In the genomic region with DNA sequence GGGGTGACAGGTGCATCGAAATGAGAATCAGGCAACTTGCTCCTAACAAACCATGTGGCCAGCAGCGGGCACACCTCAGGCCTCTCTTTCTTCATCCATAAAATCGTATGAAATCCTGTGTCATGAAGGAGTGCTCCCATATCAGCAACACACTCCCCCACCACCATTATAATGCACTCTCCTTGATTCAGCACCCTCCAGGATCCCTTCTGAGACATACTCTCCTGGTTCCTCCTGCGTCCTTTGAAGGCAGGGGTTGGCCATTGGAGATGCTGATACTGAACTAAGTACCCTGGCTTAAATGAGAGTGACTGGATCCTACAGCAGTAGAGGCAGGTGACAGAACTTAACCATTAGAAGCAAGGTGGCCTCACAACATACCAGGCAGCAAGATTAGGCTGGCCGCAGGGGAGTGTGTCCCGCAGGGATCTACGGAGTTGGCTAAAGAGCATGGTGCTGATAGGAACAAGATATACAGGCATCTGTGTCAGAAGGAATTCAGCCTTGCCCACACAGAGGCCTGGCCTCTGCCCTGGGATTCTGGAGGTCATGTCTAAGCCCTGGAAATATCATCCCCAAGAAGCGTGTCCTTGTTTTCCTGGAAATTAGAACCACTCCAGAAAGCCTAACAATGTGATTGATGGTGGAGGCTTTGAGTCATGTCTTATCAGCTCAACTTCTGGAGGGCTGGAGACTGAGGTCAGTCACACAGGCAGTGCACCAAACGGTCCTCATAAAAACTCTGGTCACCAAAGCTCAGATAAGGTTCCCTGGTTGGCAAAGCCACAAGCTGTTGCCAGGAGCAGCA, we compare ENCODE assay signal across 1 cellular context.
TF ChIP-seq lines count a peak whose summit lies in the region.

No MANE protein-coding gene starts in this region.

TF ChIP-seq in K562, 482 proteins besides CTCF, POLR2A, EP300 and RAD21 (continued from another document and continues in another):
- TF ChIP-seq, protein P1, sequence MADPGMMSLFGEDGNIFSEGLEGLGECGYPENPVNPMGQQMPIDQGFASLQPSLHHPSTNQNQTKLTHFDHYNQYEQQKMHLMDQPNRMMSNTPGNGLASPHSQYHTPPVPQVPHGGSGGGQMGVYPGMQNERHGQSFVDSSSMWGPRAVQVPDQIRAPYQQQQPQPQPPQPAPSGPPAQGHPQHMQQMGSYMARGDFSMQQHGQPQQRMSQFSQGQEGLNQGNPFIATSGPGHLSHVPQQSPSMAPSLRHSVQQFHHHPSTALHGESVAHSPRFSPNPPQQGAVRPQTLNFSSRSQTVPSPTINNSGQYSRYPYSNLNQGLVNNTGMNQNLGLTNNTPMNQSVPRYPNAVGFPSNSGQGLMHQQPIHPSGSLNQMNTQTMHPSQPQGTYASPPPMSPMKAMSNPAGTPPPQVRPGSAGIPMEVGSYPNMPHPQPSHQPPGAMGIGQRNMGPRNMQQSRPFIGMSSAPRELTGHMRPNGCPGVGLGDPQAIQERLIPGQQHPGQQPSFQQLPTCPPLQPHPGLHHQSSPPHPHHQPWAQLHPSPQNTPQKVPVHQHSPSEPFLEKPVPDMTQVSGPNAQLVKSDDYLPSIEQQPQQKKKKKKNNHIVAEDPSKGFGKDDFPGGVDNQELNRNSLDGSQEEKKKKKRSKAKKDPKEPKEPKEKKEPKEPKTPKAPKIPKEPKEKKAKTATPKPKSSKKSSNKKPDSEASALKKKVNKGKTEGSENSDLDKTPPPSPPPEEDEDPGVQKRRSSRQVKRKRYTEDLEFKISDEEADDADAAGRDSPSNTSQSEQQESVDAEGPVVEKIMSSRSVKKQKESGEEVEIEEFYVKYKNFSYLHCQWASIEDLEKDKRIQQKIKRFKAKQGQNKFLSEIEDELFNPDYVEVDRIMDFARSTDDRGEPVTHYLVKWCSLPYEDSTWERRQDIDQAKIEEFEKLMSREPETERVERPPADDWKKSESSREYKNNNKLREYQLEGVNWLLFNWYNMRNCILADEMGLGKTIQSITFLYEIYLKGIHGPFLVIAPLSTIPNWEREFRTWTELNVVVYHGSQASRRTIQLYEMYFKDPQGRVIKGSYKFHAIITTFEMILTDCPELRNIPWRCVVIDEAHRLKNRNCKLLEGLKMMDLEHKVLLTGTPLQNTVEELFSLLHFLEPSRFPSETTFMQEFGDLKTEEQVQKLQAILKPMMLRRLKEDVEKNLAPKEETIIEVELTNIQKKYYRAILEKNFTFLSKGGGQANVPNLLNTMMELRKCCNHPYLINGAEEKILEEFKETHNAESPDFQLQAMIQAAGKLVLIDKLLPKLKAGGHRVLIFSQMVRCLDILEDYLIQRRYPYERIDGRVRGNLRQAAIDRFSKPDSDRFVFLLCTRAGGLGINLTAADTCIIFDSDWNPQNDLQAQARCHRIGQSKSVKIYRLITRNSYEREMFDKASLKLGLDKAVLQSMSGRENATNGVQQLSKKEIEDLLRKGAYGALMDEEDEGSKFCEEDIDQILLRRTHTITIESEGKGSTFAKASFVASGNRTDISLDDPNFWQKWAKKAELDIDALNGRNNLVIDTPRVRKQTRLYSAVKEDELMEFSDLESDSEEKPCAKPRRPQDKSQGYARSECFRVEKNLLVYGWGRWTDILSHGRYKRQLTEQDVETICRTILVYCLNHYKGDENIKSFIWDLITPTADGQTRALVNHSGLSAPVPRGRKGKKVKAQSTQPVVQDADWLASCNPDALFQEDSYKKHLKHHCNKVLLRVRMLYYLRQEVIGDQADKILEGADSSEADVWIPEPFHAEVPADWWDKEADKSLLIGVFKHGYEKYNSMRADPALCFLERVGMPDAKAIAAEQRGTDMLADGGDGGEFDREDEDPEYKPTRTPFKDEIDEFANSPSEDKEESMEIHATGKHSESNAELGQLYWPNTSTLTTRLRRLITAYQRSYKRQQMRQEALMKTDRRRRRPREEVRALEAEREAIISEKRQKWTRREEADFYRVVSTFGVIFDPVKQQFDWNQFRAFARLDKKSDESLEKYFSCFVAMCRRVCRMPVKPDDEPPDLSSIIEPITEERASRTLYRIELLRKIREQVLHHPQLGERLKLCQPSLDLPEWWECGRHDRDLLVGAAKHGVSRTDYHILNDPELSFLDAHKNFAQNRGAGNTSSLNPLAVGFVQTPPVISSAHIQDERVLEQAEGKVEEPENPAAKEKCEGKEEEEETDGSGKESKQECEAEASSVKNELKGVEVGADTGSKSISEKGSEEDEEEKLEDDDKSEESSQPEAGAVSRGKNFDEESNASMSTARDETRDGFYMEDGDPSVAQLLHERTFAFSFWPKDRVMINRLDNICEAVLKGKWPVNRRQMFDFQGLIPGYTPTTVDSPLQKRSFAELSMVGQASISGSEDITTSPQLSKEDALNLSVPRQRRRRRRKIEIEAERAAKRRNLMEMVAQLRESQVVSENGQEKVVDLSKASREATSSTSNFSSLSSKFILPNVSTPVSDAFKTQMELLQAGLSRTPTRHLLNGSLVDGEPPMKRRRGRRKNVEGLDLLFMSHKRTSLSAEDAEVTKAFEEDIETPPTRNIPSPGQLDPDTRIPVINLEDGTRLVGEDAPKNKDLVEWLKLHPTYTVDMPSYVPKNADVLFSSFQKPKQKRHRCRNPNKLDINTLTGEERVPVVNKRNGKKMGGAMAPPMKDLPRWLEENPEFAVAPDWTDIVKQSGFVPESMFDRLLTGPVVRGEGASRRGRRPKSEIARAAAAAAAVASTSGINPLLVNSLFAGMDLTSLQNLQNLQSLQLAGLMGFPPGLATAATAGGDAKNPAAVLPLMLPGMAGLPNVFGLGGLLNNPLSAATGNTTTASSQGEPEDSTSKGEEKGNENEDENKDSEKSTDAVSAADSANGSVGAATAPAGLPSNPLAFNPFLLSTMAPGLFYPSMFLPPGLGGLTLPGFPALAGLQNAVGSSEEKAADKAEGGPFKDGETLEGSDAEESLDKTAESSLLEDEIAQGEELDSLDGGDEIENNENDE (IDR thresholded peaks at IDR 0.05; ENCODE audit: low read depth, low read length): no peak
- TF ChIP-seq NFIC (IDR thresholded peaks at IDR 0.05) (peak; percentile 76), POLR3A (IDR thresholded peaks at IDR 0.05; ENCODE audit: borderline replicate concordance, extremely low read depth, insufficient read depth, insufficient read length) (no peak), TRIM28 (IDR thresholded peaks at IDR 0.05) (no peak), DACH1 (IDR thresholded peaks at IDR 0.05; ENCODE audit: partially characterized antibody) (peak; percentile 16), ZC3H4 (CRISPR knock-in tag; IDR thresholded peaks at IDR 0.05; ENCODE audit: borderline replicate concordance) (no peak), RBM34 (IDR thresholded peaks at IDR 0.05; ENCODE audit: borderline replicate concordance, insufficient read depth, low read length) (no peak), ZNF311 (CRISPR knock-in tag; IDR thresholded peaks at IDR 0.05) (peak; percentile 69), ZNF239 (CRISPR knock-in tag; IDR thresholded peaks at IDR 0.05) (peak; percentile 36; the same call in 1 of the 2 replicates), NR2F6 (CRISPR knock-in tag; IDR thresholded peaks at IDR 0.05) (no peak), COPS2 (conservative IDR thresholded peaks at IDR 0.05) (no peak), TCF7 (IDR thresholded peaks at IDR 0.05; ENCODE audit: borderline replicate concordance) (no peak), HNRNPK (IDR thresholded peaks at IDR 0.05; ENCODE audit: low read depth, low read length, poor library complexity, severe bottlenecking) (no peak), MTF1 (CRISPR knock-in tag; IDR thresholded peaks at IDR 0.05; ENCODE audit: borderline replicate concordance) (no peak), CREM (IDR thresholded peaks at IDR 0.05; ENCODE audit: low read depth) (peak; percentile 51; the same call in 1 of the 2 replicates), NELFE (IDR thresholded peaks at IDR 0.05; ENCODE audit: insufficient read depth, insufficient read length) (no peak), ZNF436 (CRISPR knock-in tag; IDR thresholded peaks at IDR 0.05) (no peak), ELF2 (CRISPR knock-in tag; IDR thresholded peaks at IDR 0.05) (no peak), ZNF324 (CRISPR knock-in tag; IDR thresholded peaks at IDR 0.05) (no peak), CBX3 (IDR thresholded peaks at IDR 0.05; ENCODE audit: borderline replicate concordance in 1 of 2, low read length in 2 of 2) (no peak), ZNF785 (CRISPR knock-in tag; IDR thresholded peaks at IDR 0.05) (no peak), BRF1 (IDR thresholded peaks at IDR 0.05; ENCODE audit: borderline replicate concordance, extremely low read depth, insufficient read length) (no peak), ZNF133 (CRISPR knock-in tag; IDR thresholded peaks at IDR 0.05) (no peak)
- TF ChIP-seq, protein P2, sequence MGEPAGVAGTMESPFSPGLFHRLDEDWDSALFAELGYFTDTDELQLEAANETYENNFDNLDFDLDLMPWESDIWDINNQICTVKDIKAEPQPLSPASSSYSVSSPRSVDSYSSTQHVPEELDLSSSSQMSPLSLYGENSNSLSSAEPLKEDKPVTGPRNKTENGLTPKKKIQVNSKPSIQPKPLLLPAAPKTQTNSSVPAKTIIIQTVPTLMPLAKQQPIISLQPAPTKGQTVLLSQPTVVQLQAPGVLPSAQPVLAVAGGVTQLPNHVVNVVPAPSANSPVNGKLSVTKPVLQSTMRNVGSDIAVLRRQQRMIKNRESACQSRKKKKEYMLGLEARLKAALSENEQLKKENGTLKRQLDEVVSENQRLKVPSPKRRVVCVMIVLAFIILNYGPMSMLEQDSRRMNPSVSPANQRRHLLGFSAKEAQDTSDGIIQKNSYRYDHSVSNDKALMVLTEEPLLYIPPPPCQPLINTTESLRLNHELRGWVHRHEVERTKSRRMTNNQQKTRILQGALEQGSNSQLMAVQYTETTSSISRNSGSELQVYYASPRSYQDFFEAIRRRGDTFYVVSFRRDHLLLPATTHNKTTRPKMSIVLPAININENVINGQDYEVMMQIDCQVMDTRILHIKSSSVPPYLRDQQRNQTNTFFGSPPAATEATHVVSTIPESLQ (CRISPR knock-in tag; IDR thresholded peaks at IDR 0.05): no peak
- TF ChIP-seq, protein P3, sequence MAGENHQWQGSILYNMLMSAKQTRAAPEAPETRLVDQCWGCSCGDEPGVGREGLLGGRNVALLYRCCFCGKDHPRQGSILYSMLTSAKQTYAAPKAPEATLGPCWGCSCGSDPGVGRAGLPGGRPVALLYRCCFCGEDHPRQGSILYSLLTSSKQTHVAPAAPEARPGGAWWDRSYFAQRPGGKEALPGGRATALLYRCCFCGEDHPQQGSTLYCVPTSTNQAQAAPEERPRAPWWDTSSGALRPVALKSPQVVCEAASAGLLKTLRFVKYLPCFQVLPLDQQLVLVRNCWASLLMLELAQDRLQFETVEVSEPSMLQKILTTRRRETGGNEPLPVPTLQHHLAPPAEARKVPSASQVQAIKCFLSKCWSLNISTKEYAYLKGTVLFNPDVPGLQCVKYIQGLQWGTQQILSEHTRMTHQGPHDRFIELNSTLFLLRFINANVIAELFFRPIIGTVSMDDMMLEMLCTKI (IDR thresholded peaks at IDR 0.05; ENCODE audit: partially characterized antibody): no peak
- TF ChIP-seq, protein P4, sequence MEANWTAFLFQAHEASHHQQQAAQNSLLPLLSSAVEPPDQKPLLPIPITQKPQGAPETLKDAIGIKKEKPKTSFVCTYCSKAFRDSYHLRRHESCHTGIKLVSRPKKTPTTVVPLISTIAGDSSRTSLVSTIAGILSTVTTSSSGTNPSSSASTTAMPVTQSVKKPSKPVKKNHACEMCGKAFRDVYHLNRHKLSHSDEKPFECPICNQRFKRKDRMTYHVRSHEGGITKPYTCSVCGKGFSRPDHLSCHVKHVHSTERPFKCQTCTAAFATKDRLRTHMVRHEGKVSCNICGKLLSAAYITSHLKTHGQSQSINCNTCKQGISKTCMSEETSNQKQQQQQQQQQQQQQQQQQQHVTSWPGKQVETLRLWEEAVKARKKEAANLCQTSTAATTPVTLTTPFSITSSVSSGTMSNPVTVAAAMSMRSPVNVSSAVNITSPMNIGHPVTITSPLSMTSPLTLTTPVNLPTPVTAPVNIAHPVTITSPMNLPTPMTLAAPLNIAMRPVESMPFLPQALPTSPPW (CRISPR knock-in tag; IDR thresholded peaks at IDR 0.05): no peak
- TF ChIP-seq, protein P5, sequence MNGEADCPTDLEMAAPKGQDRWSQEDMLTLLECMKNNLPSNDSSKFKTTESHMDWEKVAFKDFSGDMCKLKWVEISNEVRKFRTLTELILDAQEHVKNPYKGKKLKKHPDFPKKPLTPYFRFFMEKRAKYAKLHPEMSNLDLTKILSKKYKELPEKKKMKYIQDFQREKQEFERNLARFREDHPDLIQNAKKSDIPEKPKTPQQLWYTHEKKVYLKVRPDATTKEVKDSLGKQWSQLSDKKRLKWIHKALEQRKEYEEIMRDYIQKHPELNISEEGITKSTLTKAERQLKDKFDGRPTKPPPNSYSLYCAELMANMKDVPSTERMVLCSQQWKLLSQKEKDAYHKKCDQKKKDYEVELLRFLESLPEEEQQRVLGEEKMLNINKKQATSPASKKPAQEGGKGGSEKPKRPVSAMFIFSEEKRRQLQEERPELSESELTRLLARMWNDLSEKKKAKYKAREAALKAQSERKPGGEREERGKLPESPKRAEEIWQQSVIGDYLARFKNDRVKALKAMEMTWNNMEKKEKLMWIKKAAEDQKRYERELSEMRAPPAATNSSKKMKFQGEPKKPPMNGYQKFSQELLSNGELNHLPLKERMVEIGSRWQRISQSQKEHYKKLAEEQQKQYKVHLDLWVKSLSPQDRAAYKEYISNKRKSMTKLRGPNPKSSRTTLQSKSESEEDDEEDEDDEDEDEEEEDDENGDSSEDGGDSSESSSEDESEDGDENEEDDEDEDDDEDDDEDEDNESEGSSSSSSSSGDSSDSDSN (IDR thresholded peaks at IDR 0.05; ENCODE audit: borderline replicate concordance in 1 of 2, low read depth in 2 of 2, low read length in 2 of 2): 0 out of 4 replicates have a peak, but pooled peaks of 1 of the 2 experiments have one; percentile 42
- TF ChIP-seq, protein P6, sequence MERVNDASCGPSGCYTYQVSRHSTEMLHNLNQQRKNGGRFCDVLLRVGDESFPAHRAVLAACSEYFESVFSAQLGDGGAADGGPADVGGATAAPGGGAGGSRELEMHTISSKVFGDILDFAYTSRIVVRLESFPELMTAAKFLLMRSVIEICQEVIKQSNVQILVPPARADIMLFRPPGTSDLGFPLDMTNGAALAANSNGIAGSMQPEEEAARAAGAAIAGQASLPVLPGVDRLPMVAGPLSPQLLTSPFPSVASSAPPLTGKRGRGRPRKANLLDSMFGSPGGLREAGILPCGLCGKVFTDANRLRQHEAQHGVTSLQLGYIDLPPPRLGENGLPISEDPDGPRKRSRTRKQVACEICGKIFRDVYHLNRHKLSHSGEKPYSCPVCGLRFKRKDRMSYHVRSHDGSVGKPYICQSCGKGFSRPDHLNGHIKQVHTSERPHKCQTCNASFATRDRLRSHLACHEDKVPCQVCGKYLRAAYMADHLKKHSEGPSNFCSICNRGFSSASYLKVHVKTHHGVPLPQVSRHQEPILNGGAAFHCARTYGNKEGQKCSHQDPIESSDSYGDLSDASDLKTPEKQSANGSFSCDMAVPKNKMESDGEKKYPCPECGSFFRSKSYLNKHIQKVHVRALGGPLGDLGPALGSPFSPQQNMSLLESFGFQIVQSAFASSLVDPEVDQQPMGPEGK (CRISPR knock-in tag; IDR thresholded peaks at IDR 0.05; ENCODE audit: borderline replicate concordance): no peak
